Comparison of ENCODE assay signal across 13 cellular contexts in genomic region chr11:10379433-10379832, GRCh38.
DNase-seq lines count a peak whose midpoint lies in the region; ATAC-seq and TF ChIP-seq lines count a peak whose summit lies in the region.
"Had no signal": no experiment of that assay in that cellular context is flagged by ENCODE, and none has a peak within 500 bp of the region (broad histone marks: within the 10 kb centered on the region; RNA-seq: fewer than 3 reads in every experiment).

No MANE protein-coding gene starts in this region.

- peak; percentile 31 for DNase-seq in NCI-H345 treated with DMSO at 0.1 percent for 48 hours (lab: John Stamatoyannopoulos, UW; ENCODE audit: unreplicated experiment)
- no peak for DNase-seq in NCI-H345 (lab: John Stamatoyannopoulos, UW)
- DNase-seq in amniotic epithelial cell (ENCODE audit: low read depth): peak; percentile 39
- peak; percentile 97 for DNase-seq in fibroblast of the aortic adventitia (ENCODE audit: low read depth)
- DNase-seq in stimulated activated naive B cell treated with anti-CD40 and anti-IgM and Interleukin-4, amounts not matched to agents 10 μg/mL and 1 μg/mL and 100 μg/mL, for 72 hours: no peak
- no peak for DNase-seq in SIG-M5 treated with dmso at 0.1 percent for 504 hours (lab: John Stamatoyannopoulos, UW; ENCODE audit: unreplicated experiment)
- DNase-seq: activated CD4-positive, alpha-beta memory T cell treated with anti-CD3 and anti-CD28 coated beads, Interleukin-2, amount 10 ng/mL, durations not matched to agents 7 days and 5 days; GOT3; heart right ventricle had no signal

- no peaks in the 10 kb centered on the region for H3K4me1 Mint-ChIP-seq in stimulated activated naive B cell treated with anti-CD40 and anti-IgM and Interleukin-4, amounts not matched to agents 10 μg/mL and 1 μg/mL and 100 μg/mL, for 72 hours
- H3K4me1 Mint-ChIP-seq: activated CD4-positive, alpha-beta memory T cell treated with anti-CD3 and anti-CD28 coated beads, Interleukin-2, amount 10 ng/mL, durations not matched to agents 7 days and 5 days; activated T-helper 17 cell treated with anti-CD3 and anti-CD28 coated beads, Interleukin-2, amount 50 U/mL, for 72 hours; endodermal cell had no signal

- peaks cover 17 to 33% of the 10 kb centered on the region in 2 donors for H3K27me3 Mint-ChIP-seq in stimulated activated naive B cell treated with anti-CD40 and anti-IgM and Interleukin-4, amounts not matched to agents 10 μg/mL and 1 μg/mL and 100 μg/mL, for 72 hours

- H3K4me3 ChIP-seq in fibroblast of the aortic adventitia (ENCODE audit: low read depth, low read length) (no peak overlapping the region), subcutaneous abdominal adipose tissue (ENCODE audit: low read depth in 1 of 5, low read length in 5 of 5) (no peak overlapping the region)
- H3K4me3 ChIP-seq: heart right ventricle had no signal

- no peak overlapping the region for H3K27ac Mint-ChIP-seq in stimulated activated naive B cell treated with anti-CD40 and anti-IgM and Interleukin-4, amounts not matched to agents 10 μg/mL and 1 μg/mL and 100 μg/mL, for 72 hours
- H3K27ac Mint-ChIP-seq: activated CD4-positive, alpha-beta memory T cell treated with anti-CD3 and anti-CD28 coated beads, Interleukin-2, amount 10 ng/mL, durations not matched to agents 7 days and 5 days; activated T-helper 17 cell treated with anti-CD3 and anti-CD28 coated beads, Interleukin-2, amount 50 U/mL, for 72 hours; endodermal cell had no signal

- no peak overlapping the region for H3K4me3 Mint-ChIP-seq in stimulated activated naive B cell treated with anti-CD40 and anti-IgM and Interleukin-4, amounts not matched to agents 10 μg/mL and 1 μg/mL and 100 μg/mL, for 72 hours
- H3K4me3 Mint-ChIP-seq: activated CD4-positive, alpha-beta memory T cell treated with anti-CD3 and anti-CD28 coated beads, Interleukin-2, amount 10 ng/mL, durations not matched to agents 7 days and 5 days; activated T-helper 17 cell treated with anti-CD3 and anti-CD28 coated beads, Interleukin-2, amount 50 U/mL, for 72 hours; endodermal cell had no signal

- peak overlapping the region in 2 of 5 donors; percentile 64 to 68 for H3K9ac ChIP-seq in subcutaneous abdominal adipose tissue (ENCODE audit: low read length in 5 of 5)

- H3K27me3 ChIP-seq in subcutaneous abdominal adipose tissue (ENCODE audit: control insufficient read depth in 5 of 5, insufficient read depth in 4 of 5, low read length in 5 of 5): no peaks in the 10 kb centered on the region
- H3K27me3 ChIP-seq: heart right ventricle had no signal

- H3K9me3 ChIP-seq in subcutaneous abdominal adipose tissue (ENCODE audit: control insufficient read depth in 5 of 5, low read length in 5 of 5): no peaks in the 10 kb centered on the region
- H3K9me3 ChIP-seq: heart right ventricle had no signal

- H3K9me3 Mint-ChIP-seq in stimulated activated naive B cell treated with anti-CD40 and anti-IgM and Interleukin-4, amounts not matched to agents 10 μg/mL and 1 μg/mL and 100 μg/mL, for 72 hours: peaks cover 4% of the 10 kb centered on the region in 2 donors
- H3K9me3 Mint-ChIP-seq: activated CD4-positive, alpha-beta memory T cell treated with anti-CD3 and anti-CD28 coated beads, Interleukin-2, amount 10 ng/mL, durations not matched to agents 7 days and 5 days; activated T-helper 17 cell treated with anti-CD3 and anti-CD28 coated beads, Interleukin-2, amount 50 U/mL, for 72 hours had no signal

- peaks cover 7 to 67% (median 60%) of the 10 kb centered on the region in 5 donors for H3K4me1 ChIP-seq in subcutaneous abdominal adipose tissue (ENCODE audit: control insufficient read depth in 5 of 5, insufficient read depth in 5 of 5, low read length in 5 of 5)

- no peak for ATAC-seq in HG03378 (IDR thresholded peaks at IDR 0.05; ENCODE audit: unreplicated experiment)
- no peak for ATAC-seq in stimulated activated naive B cell treated with anti-CD40 and anti-IgM and Interleukin-4, amounts not matched to agents 10 μg/mL and 1 μg/mL and 100 μg/mL, for 72 hours (replicated peaks)
- ATAC-seq: activated T-helper 17 cell treated with anti-CD3 and anti-CD28 coated beads, Interleukin-2, amount 50 U/mL, for 72 hours had no signal

- no peak for TF ChIP-seq CTCF in fibroblast of the aortic adventitia (IDR thresholded peaks at IDR 0.05; ENCODE audit: insufficient read depth, low read length)

- no peaks in the 10 kb centered on the region for H3K36me3 ChIP-seq in subcutaneous abdominal adipose tissue (ENCODE audit: control insufficient read depth in 5 of 5, insufficient read depth in 5 of 5, low read length in 5 of 5)
- H3K36me3 ChIP-seq: heart right ventricle had no signal

- H3K36me3 Mint-ChIP-seq in stimulated activated naive B cell treated with anti-CD40 and anti-IgM and Interleukin-4, amounts not matched to agents 10 μg/mL and 1 μg/mL and 100 μg/mL, for 72 hours: no peaks in the 10 kb centered on the region

- H3K27ac ChIP-seq in subcutaneous abdominal adipose tissue (ENCODE audit: low read depth, low read length): peak overlapping the region; percentile 94
- H3K27ac ChIP-seq: heart right ventricle had no signal

Comparison
In these comparisons a context has a peak if more than half of its experiments do, and no peak if none do; other contexts are left out.
1. DNase-seq: peak in NCI-H345 treated with DMSO at 0.1 percent for 48 hours (single experiment), amniotic epithelial cell (single experiment) and fibroblast of the aortic adventitia (single experiment); none in NCI-H345 (single experiment), stimulated activated naive B cell treated with anti-CD40 and anti-IgM and Interleukin-4, amounts not matched to agents 10 μg/mL and 1 μg/mL and 100 μg/mL, for 72 hours (single experiment) and SIG-M5 treated with dmso at 0.1 percent for 504 hours (single experiment).